ENCODE assay signal across 10 cellular contexts in the genomic region with DNA sequence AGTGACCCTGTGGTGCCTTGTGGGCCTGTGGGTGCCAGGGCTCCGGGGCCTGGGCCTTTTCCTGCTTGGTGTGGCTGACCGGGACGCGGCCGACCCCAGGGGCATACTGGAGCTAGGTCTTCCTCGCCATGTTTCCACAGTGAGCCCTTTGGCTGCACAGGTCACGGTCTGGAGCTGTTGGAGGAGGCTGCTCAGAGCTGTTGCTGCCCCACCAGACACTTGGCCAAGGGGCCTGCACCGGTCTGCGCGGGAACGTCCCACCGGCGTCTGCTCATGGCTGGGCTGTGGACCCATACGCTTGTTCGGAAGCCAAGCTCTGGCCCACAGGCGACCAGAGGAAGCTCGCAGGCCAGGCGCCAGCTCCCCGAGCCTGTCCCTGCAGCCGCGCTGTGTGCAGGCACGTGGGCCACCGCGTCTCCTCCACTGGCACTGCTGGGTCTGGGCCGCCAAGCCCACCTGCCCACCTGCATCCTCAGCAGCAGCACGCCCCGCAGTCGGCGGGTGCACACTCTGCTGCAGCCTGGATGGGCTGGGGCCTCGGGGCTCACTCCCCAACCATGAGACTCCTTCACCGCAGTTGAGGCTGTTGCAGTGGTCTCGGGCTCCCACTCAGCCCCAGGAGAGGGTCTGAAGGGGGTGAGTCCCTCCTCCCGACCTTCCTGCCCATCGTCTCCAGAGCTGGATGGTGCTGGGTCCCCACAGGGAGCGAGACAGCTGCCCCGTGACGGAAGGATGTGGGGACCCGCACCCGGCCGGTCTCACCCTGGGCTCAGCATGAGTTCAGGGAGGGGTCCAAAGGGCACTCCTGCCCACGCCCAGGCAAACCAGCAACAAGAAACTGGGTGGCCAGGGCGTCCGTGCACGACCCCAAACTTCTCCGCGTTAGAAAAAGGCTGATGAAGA. TPM values are rescaled to one million over a fixed set of nuclear protein-coding genes. Genes with fewer than 3 reads are reported as not detected.
DNase-seq lines count a peak whose midpoint lies in the region; ATAC-seq and TF ChIP-seq lines count a peak whose summit lies in the region.
"Had no signal": no experiment of that assay in that cellular context is flagged by ENCODE, and none has a peak within 500 bp of the region (broad histone marks: within the 10 kb centered on the region; RNA-seq: fewer than 3 reads in every experiment).

No MANE protein-coding gene starts in this region.

- peaks cover 12% of the 10 kb centered on the region for H3K36me3 ChIP-seq in endodermal cell (ENCODE audit: control insufficient read depth, insufficient read depth, low read length)
- peaks cover 14 to 15% of the 10 kb centered on the region in 2 donors for H3K36me3 ChIP-seq in thyroid gland

- ATAC-seq in activated T-helper 17 cell treated with anti-CD3 and anti-CD28 coated beads, Interleukin-2, amount 50 U/mL, for 72 hours (replicated peaks) = no peak
- no peak for ATAC-seq in GM19328 (IDR thresholded peaks at IDR 0.05; ENCODE audit: unreplicated experiment)

- no peaks in the 10 kb centered on the region for H3K4me1 ChIP-seq in endodermal cell (ENCODE audit: control insufficient read depth, insufficient read depth, low read length)
- H3K4me1 ChIP-seq in thyroid gland = peaks cover 10 to 20% of the 10 kb centered on the region in 2 donors

- no peak overlapping the region for H3K27ac Mint-ChIP-seq in endodermal cell
- no peak overlapping the region for H3K27ac Mint-ChIP-seq in activated T-helper 17 cell treated with anti-CD3 and anti-CD28 coated beads, Interleukin-2, amount 50 U/mL, for 72 hours

- peaks cover 9% of the 10 kb centered on the region for H3K36me3 Mint-ChIP-seq in endodermal cell (ENCODE audit: low read depth)
- peaks cover 15% of the 10 kb centered on the region for H3K36me3 Mint-ChIP-seq in activated T-helper 17 cell treated with anti-CD3 and anti-CD28 coated beads, Interleukin-2, amount 50 U/mL, for 72 hours (ENCODE audit: low read depth)

- H3K4me3 Mint-ChIP-seq in endodermal cell = no peak overlapping the region
- no peak overlapping the region for H3K4me3 Mint-ChIP-seq in activated T-helper 17 cell treated with anti-CD3 and anti-CD28 coated beads, Interleukin-2, amount 50 U/mL, for 72 hours
- H3K4me3 Mint-ChIP-seq: activated naive CD4-positive, alpha-beta T cell treated with anti-CD3 and anti-CD28 coated beads, Interleukin-2, amount 10 ng/mL, durations not matched to agents 7 days and 5 days; mesothelial cell of epicardium had no signal

- TF ChIP-seq POLR2A in thyroid gland (IDR thresholded peaks at IDR 0.05) = no peak

- H3K9me3 ChIP-seq in endodermal cell (ENCODE audit: control insufficient read depth, low read length) (no peaks in the 10 kb centered on the region), thyroid gland (no peaks in the 10 kb centered on the region)

- intact Hi-C loops in thyroid gland (cut with DNase I) = no loop called here

- no peak overlapping the region for H3K9ac ChIP-seq in endodermal cell (ENCODE audit: extremely low read depth, low read length, poor library complexity, severe bottlenecking)

- TF ChIP-seq CTCF in endodermal cell (conservative IDR thresholded peaks at IDR 0.05) = no peak
- TF ChIP-seq CTCF in thyroid gland (IDR thresholded peaks at IDR 0.05) = no peak

- no peaks in the 10 kb centered on the region for H3K9me3 Mint-ChIP-seq in endodermal cell
- H3K9me3 Mint-ChIP-seq in activated T-helper 17 cell treated with anti-CD3 and anti-CD28 coated beads, Interleukin-2, amount 50 U/mL, for 72 hours = no peaks in the 10 kb centered on the region
- H3K9me3 Mint-ChIP-seq: activated naive CD4-positive, alpha-beta T cell treated with anti-CD3 and anti-CD28 coated beads, Interleukin-2, amount 10 ng/mL, durations not matched to agents 7 days and 5 days; mesothelial cell of epicardium had no signal

- 95 to 96% methylated on average over 29 to 46 of the region's 46 CpGs for WGBS in endodermal cell (ENCODE audit: insufficient coverage in 1 of 2, insufficient read length in 1 of 2), 2 experiments
- 50 to 68% methylated on average over 19 to 27 of the region's 46 CpGs for WGBS in thyroid gland, 2 donors

- H3K27me3 Mint-ChIP-seq in endodermal cell (ENCODE audit: insufficient read depth) = peaks cover 1% of the 10 kb centered on the region
- H3K27me3 Mint-ChIP-seq in activated T-helper 17 cell treated with anti-CD3 and anti-CD28 coated beads, Interleukin-2, amount 50 U/mL, for 72 hours = peaks cover 3% of the 10 kb centered on the region

- H3K27ac ChIP-seq in endodermal cell (ENCODE audit: low read depth, low read length) (no peak overlapping the region), thyroid gland (peak overlapping the region; percentile 65 to 74 (median 65))

- DNase-seq in M059J (ENCODE audit: low read depth) (peak; percentile 16), endodermal cell (peak; percentile 70), lung microvascular endothelial cell (ENCODE audit: low read depth in 2 of 2) (peak; percentile 88 to 95), thyroid gland (peak; percentile 83 to 88), DMS 273 (lab: John Stamatoyannopoulos, UW; ENCODE audit: unreplicated experiment) (no peak)
- DNase-seq: activated naive CD4-positive, alpha-beta T cell treated with anti-CD3 and anti-CD28 coated beads, Interleukin-2, amount 10 ng/mL, durations not matched to agents 7 days and 5 days; stimulated activated CD4-positive, alpha-beta T cell treated with anti-CD3 and anti-CD28 coated beads, Interleukin-1b, Interleukin-23, amount 100 ng/mL, for 48 hours had no signal

- H3K4me3 ChIP-seq in endodermal cell (ENCODE audit: low read length) (no peak overlapping the region), thyroid gland (replicated peaks in 1 of 3) (no peak overlapping the region)

- no peaks in the 10 kb centered on the region for H3K27me3 ChIP-seq in endodermal cell (ENCODE audit: control insufficient read depth, insufficient read depth, low read length, poor library complexity, severe bottlenecking)
- H3K27me3 ChIP-seq in thyroid gland = no peaks in the 10 kb centered on the region

- H3K4me1 Mint-ChIP-seq in endodermal cell = peaks cover 5% of the 10 kb centered on the region
- H3K4me1 Mint-ChIP-seq in activated T-helper 17 cell treated with anti-CD3 and anti-CD28 coated beads, Interleukin-2, amount 50 U/mL, for 72 hours = peaks cover 18% of the 10 kb centered on the region

RNA-seq across cellular contexts. Expression of gene TCFL5, which starts 15.5 kb away (rescaled TPM):
- total RNA-seq in M059J (2014; rRNA removed; shearing (Covaris generic)) = 13.8 and 19.1 TPM in 2 replicates
- total RNA-seq in endodermal cell = 10 to 100 TPM; 15.8 to 17.4 TPM
- polyA plus RNA-seq in endodermal cell (2013, experiment 1 of 2) = 21.1 TPM
- polyA plus RNA-seq in endodermal cell (2013, experiment 2 of 2) = 22.4 TPM
- 7.2 and 11.7 TPM in 2 replicates for total RNA-seq in lung microvascular endothelial cell
- total RNA-seq in thyroid gland = 10 to 100 TPM; 15.3 to 26.6 (median 20.6) TPM
- total RNA-seq in activated T-helper 17 cell treated with anti-CD3 and anti-CD28 coated beads, Interleukin-2, amount 50 U/mL, for 72 hours = 1 to 10 TPM; 3.4 to 3.7 TPM

RNA-seq across cellular contexts. Expression of gene DIDO1, which starts 49.2 kb away (rescaled TPM):
- 26.1 and 42.6 TPM in 2 replicates for total RNA-seq in M059J (2014; rRNA removed; shearing (Covaris generic))
- total RNA-seq in endodermal cell = 10 to 100 TPM; 53.5 to 68.3 TPM
- 47.8 TPM for polyA plus RNA-seq in endodermal cell (2013, experiment 1 of 2)
- 43.0 TPM for polyA plus RNA-seq in endodermal cell (2013, experiment 2 of 2)
- total RNA-seq in lung microvascular endothelial cell = 17.2 and 24.8 TPM in 2 replicates
- 10 to 100 TPM; 67.7 to 92.9 (median 72.2) TPM for total RNA-seq in thyroid gland
- total RNA-seq in activated T-helper 17 cell treated with anti-CD3 and anti-CD28 coated beads, Interleukin-2, amount 50 U/mL, for 72 hours = 10 to 100 TPM; 51.4 to 51.5 TPM
